In genomic region chr2:185174353-185174752, GRCh38 we compare ENCODE assay signal across 27 cellular contexts.
"Had no signal": no experiment of that assay in that cellular context is flagged by ENCODE, and none has a peak within 500 bp of the region (broad histone marks: within the 10 kb centered on the region; RNA-seq: fewer than 3 reads in every experiment).

No MANE protein-coding gene starts in this region.

- ATAC-seq: activated CD4-positive, alpha-beta T cell treated with anti-CD3 and anti-CD28 coated beads for 36 hours; activated CD8-positive, alpha-beta memory T cell treated with anti-CD3 and anti-CD28 coated beads, Interleukin-2, amount 10 ng/mL, durations not matched to agents 7 days and 5 days; activated CD8-positive, alpha-beta T cell treated with anti-CD3 and anti-CD28 coated beads, Interleukin-2, amount 10 ng/mL, durations not matched to agents 7 days and 5 days; activated naive CD4-positive, alpha-beta T cell treated with anti-CD3 and anti-CD28 coated beads, Interleukin-2, amount 50 U/mL, for 72 hours; gastroesophageal sphincter; heart right ventricle had no signal

- H3K4me3 ChIP-seq: ascending aorta, breast epithelium, coronary artery, dorsolateral prefrontal cortex, esophagus squamous epithelium, gastroesophageal sphincter, heart right ventricle had no signal

- H3K4me1 ChIP-seq: ascending aorta, breast epithelium, esophagus squamous epithelium, gastroesophageal sphincter, heart right ventricle had no signal

- H3K9me3 ChIP-seq: ascending aorta, breast epithelium, esophagus squamous epithelium, gastroesophageal sphincter, heart right ventricle had no signal

- H3K27ac ChIP-seq: ascending aorta, breast epithelium, coronary artery, dorsolateral prefrontal cortex, esophagus squamous epithelium, gastroesophageal sphincter, heart right ventricle had no signal

- H3K27me3 ChIP-seq: ascending aorta, breast epithelium, dorsolateral prefrontal cortex, esophagus squamous epithelium, gastroesophageal sphincter, heart right ventricle had no signal

- DNase-seq: activated CD4-positive, alpha-beta memory T cell treated with anti-CD3 and anti-CD28 coated beads for 36 hours; activated CD4-positive, alpha-beta T cell treated with anti-CD3 and anti-CD28 coated beads for 36 hours; activated CD4-positive, alpha-beta T cell treated with anti-CD3 and anti-CD28 coated beads, Interleukin-2, amount 10 ng/mL, durations not matched to agents 24 days and 14 days; activated CD4-positive, CD25-positive, alpha-beta regulatory T cell; activated CD4-positive, CD25-positive, alpha-beta regulatory T cell treated with anti-CD3 and anti-CD28 coated beads, Interleukin-2, amount 50 U/mL, for 72 hours; activated CD8-positive, alpha-beta memory T cell treated with anti-CD3 and anti-CD28 coated beads, Interleukin-2, amount 10 ng/mL, durations not matched to agents 7 days and 5 days; activated CD8-positive, alpha-beta memory T cell treated with anti-CD3 and anti-CD28 coated beads, Interleukin-2, amount 50 U/mL, for 4 hours; activated CD8-positive, alpha-beta T cell treated with anti-CD3 and anti-CD28 coated beads, Interleukin-2, amount 10 ng/mL, durations not matched to agents 7 days and 5 days; activated effector memory CD4-positive, alpha-beta T cell treated with anti-CD3 and anti-CD28 coated beads, Interleukin-2, amount 50 U/mL, for 16 hours; activated naive CD4-positive, alpha-beta T cell; activated naive CD4-positive, alpha-beta T cell treated with anti-CD3 and anti-CD28 coated beads, Interleukin-2, amount 10 ng/mL, durations not matched to agents 7 days and 5 days; activated naive CD8-positive, alpha-beta T cell treated with anti-CD3 and anti-CD28 coated beads, Interleukin-2, amount 10 ng/mL, durations not matched to agents 7 days and 5 days; activated T-cell treated with anti-CD3 and anti-CD28 coated beads, Interleukin-2, amount 50 U/mL, for 1 hour; activated T-cell treated with anti-CD3 and anti-CD28 coated beads, Interleukin-2, amount 50 U/mL, for 48 hours; dorsolateral prefrontal cortex; effector memory CD4-positive, alpha-beta T cell; endodermal cell; erythroblast; esophagus squamous epithelium; foreskin melanocyte; heart right ventricle; T-helper 2 cell had no signal

- H3K36me3 ChIP-seq: ascending aorta, esophagus squamous epithelium, gastroesophageal sphincter, heart right ventricle had no signal
